ENCODE assay signal across 10 cellular contexts in the genomic region with DNA sequence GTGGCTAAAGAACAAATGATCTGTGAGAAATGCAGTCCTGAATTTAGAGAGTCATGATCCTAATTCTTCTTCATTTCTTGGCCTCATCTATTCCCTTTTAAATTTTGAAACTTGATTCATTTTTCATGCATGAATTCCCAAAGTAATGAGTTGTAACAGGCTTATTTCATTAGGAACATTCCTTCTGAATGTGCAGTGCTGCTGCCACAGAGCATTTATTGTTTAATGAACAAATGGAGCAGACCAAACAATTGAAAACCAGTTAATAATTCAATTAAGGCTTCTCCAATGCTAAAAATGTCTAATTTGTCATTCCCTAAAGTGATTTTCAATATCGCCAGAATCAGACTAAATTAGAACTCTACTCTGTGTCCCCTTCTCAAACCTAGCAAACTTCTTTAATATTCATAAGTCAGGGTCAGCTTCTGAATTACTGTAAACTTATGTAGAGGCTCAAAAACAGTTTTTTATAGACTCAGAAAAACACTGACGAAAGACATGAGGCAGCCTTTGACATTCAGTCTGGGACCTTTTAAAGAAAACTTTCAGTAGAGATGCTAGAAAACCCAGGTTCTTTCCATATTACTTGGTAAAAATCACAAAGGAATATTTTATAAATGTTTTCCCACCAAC. TPM values are rescaled to one million over a fixed set of nuclear protein-coding genes. Genes with fewer than 3 reads are reported as not detected.
"Had no signal": no experiment of that assay in that cellular context is flagged by ENCODE, and none has a peak within 500 bp of the region (broad histone marks: within the 10 kb centered on the region; RNA-seq: fewer than 3 reads in every experiment).

No MANE protein-coding gene starts in this region.

- DNase-seq: kidney; natural killer cell; stimulated activated CD4-positive, alpha-beta T cell treated with anti-CD3 and anti-CD28 coated beads, Interleukin-1b, Interleukin-23, amount 100 ng/mL, for 48 hours; T-helper 17 cell had no signal

- ATAC-seq: natural killer cell had no signal

- H3K4me3 ChIP-seq: lung, prostate gland, testis, vagina had no signal

- H3K4me1 ChIP-seq: foreskin keratinocyte, prostate gland, testis had no signal

- H3K27ac ChIP-seq: foreskin keratinocyte, prostate gland, testis, vagina had no signal

- H3K9me3 ChIP-seq: prostate gland, testis, vagina had no signal

- H3K36me3 ChIP-seq: prostate gland, vagina had no signal

- H3K27me3 ChIP-seq: testis, vagina had no signal

RNA-seq across cellular contexts. Expression of a gene that starts 14.5 kb away (rescaled TPM):
- total RNA-seq: epithelial cell of proximal tubule had no signal
